8 cellular contexts compared by ENCODE assay signal in genomic region chr3:50674349-50675178, GRCh38. TPM values are rescaled to one million over a fixed set of nuclear protein-coding genes. Genes with fewer than 3 reads are reported as not detected.
DNase-seq lines count a peak whose midpoint lies in the region; ATAC-seq, FAIRE-seq and TF ChIP-seq lines count a peak whose summit lies in the region.

Gene DOCK3 (plus strand): TSS chr3:50674927. CDS start chr3:50675264, 337 bp downstream.

- FAIRE-seq in HepG2 (lab: Jason Lieb, UNC), result no peak

- H3K4me2 ChIP-seq in HepG2 (ENCODE audit: low read depth, low read length), result peak within 1 kb of the TSS; percentile 36

- TF ChIP-seq EP300 in HepG2 (IDR thresholded peaks at IDR 0.05; ENCODE audit: low read depth in 2 of 2, low read length in 2 of 2) (no peak), HepG2 (CRISPR knock-in tag; IDR thresholded peaks at IDR 0.05; ENCODE audit: borderline replicate concordance) (no peak)

- H3K4me1 ChIP-seq in colonic mucosa (no peaks in the 10 kb centered on the region), HepG2 (ENCODE audit: insufficient read depth, low read length) (no peaks in the 10 kb centered on the region)

- H3K27me3 ChIP-seq in colonic mucosa (peaks cover 39% of the 10 kb centered on the region), HepG2 (ENCODE audit: control insufficient read depth in 1 of 2, insufficient read depth in 2 of 2, low read length in 2 of 2) (peaks cover 4 to 65% of the 10 kb centered on the region in 2 experiments)

- TF ChIP-seq RAD21 in HepG2 (CRISPR knock-in tag; IDR thresholded peaks at IDR 0.05), result no peak

- TF ChIP-seq CTCF in colonic mucosa (IDR thresholded peaks at IDR 0.05), result no peak
- no peak for TF ChIP-seq CTCF in HepG2 (CRISPR knock-in tag; IDR thresholded peaks at IDR 0.05)

- no peaks in the 10 kb centered on the region for H3K36me3 ChIP-seq in colonic mucosa
- H3K36me3 ChIP-seq in HepG2 (replicated peaks in 1 of 2; ENCODE audit: control insufficient read depth in 1 of 2, insufficient read depth in 2 of 2, low read length in 2 of 2), result no peaks in the 10 kb centered on the region

- H3K9me3 Mint-ChIP-seq in activated CD4-positive, alpha-beta T cell treated with anti-CD3 and anti-CD28 coated beads, Interleukin-2, amount 10 ng/mL, durations not matched to agents 24 days and 14 days, result no peaks in the 10 kb centered on the region

- H3K4me1 Mint-ChIP-seq in activated CD4-positive, alpha-beta T cell treated with anti-CD3 and anti-CD28 coated beads, Interleukin-2, amount 10 ng/mL, durations not matched to agents 24 days and 14 days, result peaks cover 10% of the 10 kb centered on the region

- H3K9me3 ChIP-seq in colonic mucosa (no peaks in the 10 kb centered on the region), HepG2 (ENCODE audit: low read length) (no peaks in the 10 kb centered on the region)

- DNase-seq in DMS79 treated with DMSO at 0.1 percent for 48 hours (lab: John Stamatoyannopoulos, UW), result peak; percentile 14
- DNase-seq in DMS79 (lab: John Stamatoyannopoulos, UW), result no peak
- peak; percentile 29 for DNase-seq in LHCN-M2 (ENCODE audit: low read depth)
- peak; percentile 92 for DNase-seq in activated CD4-positive, alpha-beta T cell treated with anti-CD3 and anti-CD28 coated beads, Interleukin-2, amount 10 ng/mL, durations not matched to agents 24 days and 14 days
- DNase-seq in colonic mucosa, result peak; percentile 40
- no peak for DNase-seq in HepG2 (ENCODE audit: low spot score)
- DNase-seq in stimulated activated CD4-positive, alpha-beta T cell treated with anti-CD3 and anti-CD28 coated beads, Interleukin-4, amount 100 ng/mL, for 48 hours (ENCODE audit: low read depth in 2 of 2), result peak; percentile 50 to 52

- intact Hi-C loops in activated CD4-positive, alpha-beta T cell treated with anti-CD3 and anti-CD28 coated beads, Interleukin-2, amount 10 ng/mL, durations not matched to agents 24 days and 14 days (cut with micrococcal nuclease), result loop anchor here (2.0 to 5.0 kb wide), 2 partner anchors 58 to 698 kb away; partner anchors contain the start of gene MAPKAPK3
- intact Hi-C loops in colonic mucosa (cut with DNase I) (no loop called here), HepG2 (cut with micrococcal nuclease; ENCODE audit: unreplicated experiment) (loop anchor here (5.0 kb wide), 1 partner anchor 1143 kb away; no protein-coding TSS in a partner anchor)

- H3K27me3 Mint-ChIP-seq in activated CD4-positive, alpha-beta T cell treated with anti-CD3 and anti-CD28 coated beads, Interleukin-2, amount 10 ng/mL, durations not matched to agents 24 days and 14 days, result peaks cover 58% of the 10 kb centered on the region

- 40% methylated on average over 1 of the region's 89 CpGs for WGBS in HepG2 (ENCODE audit: low lambda C conversion rate)

- ATAC-seq in HepG2, result peak; percentile 86
- no peak for ATAC-seq in HG03378 (IDR thresholded peaks at IDR 0.05; ENCODE audit: unreplicated experiment)

- CTCF ChIA-PET in HepG2 (lab: Yijun Ruan, JAX; ENCODE audit: low intra/inter-chr PET ratio, low total read pairs), result no interaction called here

- BruUV-seq in HepG2 (replicated peaks; lab: Mats Ljungman, UMichigan), result no TSS peak

- peak within 1 kb of the TSS; percentile 40 for H3K27ac Mint-ChIP-seq in activated CD4-positive, alpha-beta T cell treated with anti-CD3 and anti-CD28 coated beads, Interleukin-2, amount 10 ng/mL, durations not matched to agents 24 days and 14 days

- H3K27ac ChIP-seq in colonic mucosa, result no peak within 1 kb of the TSS
- H3K27ac ChIP-seq in HepG2 (ENCODE audit: extremely low read length, insufficient read depth, low read length), result no peak within 1 kb of the TSS

- H3K9ac ChIP-seq in colonic mucosa (ENCODE audit: low read depth in 2 of 2, low read length in 2 of 2) (no peak within 1 kb of the TSS), HepG2 (ENCODE audit: insufficient read depth, low read depth, low read length) (no peak within 1 kb of the TSS)

- H3K36me3 Mint-ChIP-seq in activated CD4-positive, alpha-beta T cell treated with anti-CD3 and anti-CD28 coated beads, Interleukin-2, amount 10 ng/mL, durations not matched to agents 24 days and 14 days (ENCODE audit: low read depth), result peaks cover 5% of the 10 kb centered on the region

- POLR2A ChIA-PET in HepG2 (lab: Yijun Ruan, JAX), result no interaction called here

- in situ Hi-C loops in HepG2 (cut with HindIII; ENCODE audit: extremely low pct_ligation_motif_present, low pct_unique_long_range_greater_than_20kb), result no loop called here

- peaks cover 8% of the 10 kb centered on the region; the same call in 1 of the 2 replicates for H4K20me1 ChIP-seq in HepG2 (ENCODE audit: insufficient read depth, low read length)

- no peak within 1 kb of the TSS for H2AFZ ChIP-seq in HepG2 (ENCODE audit: low read length)

- H3K4me3 ChIP-seq in colonic mucosa (peak within 1 kb of the TSS; percentile 23), HepG2 (replicated peaks in 1 of 3; ENCODE audit: insufficient read depth in 1 of 3, low read depth in 2 of 3, low read length in 3 of 3) (peak within 1 kb of the TSS in 1 of 3 experiments; percentile 23; a peak in 1 of 6 replicates)

- TF ChIP-seq POLR2A in HepG2 (IDR thresholded peaks at IDR 0.05; ENCODE audit: insufficient read depth in 1 of 2, low read depth in 2 of 2, low read length in 2 of 2), result no peak

- H3K79me2 ChIP-seq in HepG2 (ENCODE audit: insufficient read depth, low read length), result no peaks in the 10 kb centered on the region

- peak within 1 kb of the TSS; percentile 76 for H3K4me3 Mint-ChIP-seq in activated CD4-positive, alpha-beta T cell treated with anti-CD3 and anti-CD28 coated beads, Interleukin-2, amount 10 ng/mL, durations not matched to agents 24 days and 14 days

TF ChIP-seq in HepG2, 621 proteins besides CTCF, POLR2A, EP300 and RAD21 (continues in another document):
- no peak for TF ChIP-seq MBD4 (IDR thresholded peaks at IDR 0.05; ENCODE audit: borderline replicate concordance, low read length)
- TF ChIP-seq ZFP82 (CRISPR knock-in tag; IDR thresholded peaks at IDR 0.05; ENCODE audit: borderline replicate concordance), result no peak
- TF ChIP-seq BCL6 (CRISPR knock-in tag; IDR thresholded peaks at IDR 0.05), result peak; percentile 89
- TF ChIP-seq RNF2 (conservative IDR thresholded peaks at IDR 0.05; ENCODE audit: low read depth), result peak; percentile 97
- TF ChIP-seq ZBTB1 (CRISPR knock-in tag; IDR thresholded peaks at IDR 0.05; ENCODE audit: borderline replicate concordance), result no peak
- TF ChIP-seq ZNF775 (CRISPR knock-in tag; IDR thresholded peaks at IDR 0.05; ENCODE audit: borderline replicate concordance), result no peak
- TF ChIP-seq FOXJ3 (CRISPR knock-in tag; IDR thresholded peaks at IDR 0.05; ENCODE audit: borderline replicate concordance), result no peak
- 0 out of 2 replicates have a peak, but pooled peaks have one; percentile 19 for TF ChIP-seq HOXA3 (CRISPR knock-in tag; IDR thresholded peaks at IDR 0.05)
- no peak for TF ChIP-seq ZNF574 (CRISPR knock-in tag; IDR thresholded peaks at IDR 0.05)
- no peak for TF ChIP-seq ELF3 (CRISPR knock-in tag; IDR thresholded peaks at IDR 0.05)
- TF ChIP-seq SATB2 (CRISPR knock-in tag; IDR thresholded peaks at IDR 0.05), result no peak

RNA-seq across cellular contexts. Expression of gene DOCK3, which starts in this region (rescaled TPM):
- total RNA-seq in LHCN-M2 (2014; rRNA removed) (0.45 and 0.46 TPM in 2 replicates), colonic mucosa (under 1 TPM; 0.02 to 0.32 TPM), HepG2 (2016; rRNA removed; fragmentation: Illumina TruSeq; extraction: Trizol) (not detected in 2 replicates)
- polyA plus RNA-seq in LHCN-M2 (2012), result 0.47 TPM
- 1.7 and 1.8 TPM in 2 replicates for total RNA-seq in activated CD4-positive, alpha-beta T cell treated with anti-CD3 and anti-CD28 coated beads, Interleukin-2, amount 10 ng/mL, durations not matched to agents 24 days and 14 days
- not detected in 2 replicates for total RNA-seq in HepG2 (2016; cell fraction: cytosol; rRNA removed; fragmentation: Illumina TruSeq; extraction: Trizol; ENCODE audit: low read depth)
- 0.03 TPM in 1 of 2 replicates, not detected in the other for total RNA-seq in HepG2 (2016; cell fraction: insoluble cytoplasmic fraction; rRNA removed; fragmentation: Illumina TruSeq; extraction: Trizol)
- total RNA-seq in HepG2 (2016; cell fraction: membrane; rRNA removed; fragmentation: Illumina TruSeq; extraction: Trizol), result not detected in 2 replicates
- not detected in 2 replicates for total RNA-seq in HepG2 (2016; cell fraction: nucleus; rRNA removed; fragmentation: Illumina TruSeq; extraction: Trizol)
- not detected in 2 replicates for polyA plus RNA-seq in HepG2 (2011; rRNA removed)
- under 0.01 TPM in 1 of 2 replicates, not detected in the other for polyA plus RNA-seq in HepG2 (2011; cell fraction: cytosol; rRNA removed)
- polyA plus RNA-seq in HepG2 (2011; cell fraction: nucleus; rRNA removed), result 0.02 TPM in 1 of 2 replicates, not detected in the other
- polyA plus RNA-seq in HepG2 (2012), result 0.01 and 0.04 TPM in 2 replicates
- 0.01 TPM in 1 of 2 replicates, not detected in the other for polyA plus RNA-seq in HepG2 (2016; cell fraction: cytosol; fragmentation: Illumina TruSeq; extraction: Trizol; ENCODE audit: low read depth)
- polyA plus RNA-seq in HepG2 (2016; cell fraction: insoluble cytoplasmic fraction; fragmentation: Illumina TruSeq; extraction: Trizol; ENCODE audit: low read depth), result not detected in 2 replicates
- polyA plus RNA-seq in HepG2 (2016; cell fraction: membrane; fragmentation: Illumina TruSeq; extraction: Trizol; ENCODE audit: low read depth), result not detected in 2 replicates
- not detected in 2 replicates for polyA plus RNA-seq in HepG2 (2016; cell fraction: nucleus; fragmentation: Illumina TruSeq; extraction: Trizol; ENCODE audit: insufficient read depth, low read depth)
- polyA minus RNA-seq in HepG2 (2011; rRNA and poly(A)+ RNA removed; ENCODE audit: low replicate concordance), result 0.63 TPM in 1 of 2 replicates, not detected in the other
- not detected in 2 replicates for polyA minus RNA-seq in HepG2 (2011; cell fraction: cytosol; rRNA and poly(A)+ RNA removed)
- under 0.01 TPM in 1 of 2 replicates, not detected in the other for polyA minus RNA-seq in HepG2 (2011; cell fraction: nucleus; rRNA and poly(A)+ RNA removed)

Comparison
In these comparisons a context has a peak if more than half of its experiments do, and no peak if none do; other contexts are left out.
1. DNase-seq: peak in DMS79 treated with DMSO at 0.1 percent for 48 hours (single experiment), activated CD4-positive, alpha-beta T cell treated with anti-CD3 and anti-CD28 coated beads, Interleukin-2, amount 10 ng/mL, durations not matched to agents 24 days and 14 days (single experiment) and stimulated activated CD4-positive, alpha-beta T cell treated with anti-CD3 and anti-CD28 coated beads, Interleukin-4, amount 100 ng/mL, for 48 hours (2 of 2); none in DMS79 (single experiment) and HepG2 (single experiment).
2. Peak in DNase-seq in LHCN-M2; RNA of the gene not detected or under 1 TPM.
3. Peak in DNase-seq and H3K4me3 ChIP-seq in colonic mucosa; RNA of the gene not detected or under 1 TPM.
4. Peak in ATAC-seq and H3K4me2 ChIP-seq in HepG2; RNA of the gene not detected or under 1 TPM.